1 cellular context compared by ENCODE assay signal in the genomic region with DNA sequence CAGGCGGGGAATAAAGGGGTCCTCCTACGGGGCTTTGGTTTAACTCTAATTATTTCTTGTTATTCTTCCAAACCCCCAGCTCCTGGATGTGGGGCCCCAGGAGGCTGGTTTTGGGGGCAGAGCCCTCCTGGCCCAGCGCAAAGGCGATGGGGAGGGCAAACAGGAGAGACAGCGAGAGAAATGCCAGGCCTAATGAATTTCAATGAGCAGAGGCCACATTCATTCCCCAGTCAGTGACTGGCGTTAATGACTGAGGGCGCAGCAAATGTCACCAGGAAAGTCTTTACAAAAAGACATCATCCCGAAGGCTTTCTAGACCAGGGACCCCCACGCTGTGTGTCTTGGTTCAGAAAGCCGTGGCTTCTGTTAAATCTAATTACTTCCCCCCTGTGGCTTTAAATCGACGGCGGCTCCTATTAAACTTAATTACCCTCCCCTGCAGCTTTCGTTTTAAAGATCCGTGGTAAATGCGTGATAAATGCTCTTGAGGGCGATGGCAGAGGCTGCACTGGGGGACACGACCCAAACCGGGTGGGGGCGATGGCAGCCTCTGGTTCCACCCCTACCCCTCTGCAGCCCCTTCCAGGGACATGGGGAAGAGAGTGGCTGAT.
TF ChIP-seq lines count a peak whose summit lies in the region.

No MANE protein-coding gene starts in this region.

TF ChIP-seq in HEK293, 187 proteins besides CTCF, POLR2A, EP300 and RAD21 (continued from another document):
- TF ChIP-seq, protein P1, sequence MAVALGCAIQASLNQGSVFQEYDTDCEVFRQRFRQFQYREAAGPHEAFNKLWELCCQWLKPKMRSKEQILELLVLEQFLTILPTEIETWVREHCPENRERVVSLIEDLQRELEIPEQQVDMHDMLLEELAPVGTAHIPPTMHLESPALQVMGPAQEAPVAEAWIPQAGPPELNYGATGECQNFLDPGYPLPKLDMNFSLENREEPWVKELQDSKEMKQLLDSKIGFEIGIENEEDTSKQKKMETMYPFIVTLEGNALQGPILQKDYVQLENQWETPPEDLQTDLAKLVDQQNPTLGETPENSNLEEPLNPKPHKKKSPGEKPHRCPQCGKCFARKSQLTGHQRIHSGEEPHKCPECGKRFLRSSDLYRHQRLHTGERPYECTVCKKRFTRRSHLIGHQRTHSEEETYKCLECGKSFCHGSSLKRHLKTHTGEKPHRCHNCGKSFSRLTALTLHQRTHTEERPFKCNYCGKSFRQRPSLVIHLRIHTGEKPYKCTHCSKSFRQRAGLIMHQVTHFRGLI (tag by site-specific recombination; IDR thresholded peaks at IDR 0.05): no peak
- no peak for TF ChIP-seq ZNF501 (tag by site-specific recombination; IDR thresholded peaks at IDR 0.05)
- TF ChIP-seq PATZ1 (tag by site-specific recombination; IDR thresholded peaks at IDR 0.05): no peak
- TF ChIP-seq, protein P2, sequence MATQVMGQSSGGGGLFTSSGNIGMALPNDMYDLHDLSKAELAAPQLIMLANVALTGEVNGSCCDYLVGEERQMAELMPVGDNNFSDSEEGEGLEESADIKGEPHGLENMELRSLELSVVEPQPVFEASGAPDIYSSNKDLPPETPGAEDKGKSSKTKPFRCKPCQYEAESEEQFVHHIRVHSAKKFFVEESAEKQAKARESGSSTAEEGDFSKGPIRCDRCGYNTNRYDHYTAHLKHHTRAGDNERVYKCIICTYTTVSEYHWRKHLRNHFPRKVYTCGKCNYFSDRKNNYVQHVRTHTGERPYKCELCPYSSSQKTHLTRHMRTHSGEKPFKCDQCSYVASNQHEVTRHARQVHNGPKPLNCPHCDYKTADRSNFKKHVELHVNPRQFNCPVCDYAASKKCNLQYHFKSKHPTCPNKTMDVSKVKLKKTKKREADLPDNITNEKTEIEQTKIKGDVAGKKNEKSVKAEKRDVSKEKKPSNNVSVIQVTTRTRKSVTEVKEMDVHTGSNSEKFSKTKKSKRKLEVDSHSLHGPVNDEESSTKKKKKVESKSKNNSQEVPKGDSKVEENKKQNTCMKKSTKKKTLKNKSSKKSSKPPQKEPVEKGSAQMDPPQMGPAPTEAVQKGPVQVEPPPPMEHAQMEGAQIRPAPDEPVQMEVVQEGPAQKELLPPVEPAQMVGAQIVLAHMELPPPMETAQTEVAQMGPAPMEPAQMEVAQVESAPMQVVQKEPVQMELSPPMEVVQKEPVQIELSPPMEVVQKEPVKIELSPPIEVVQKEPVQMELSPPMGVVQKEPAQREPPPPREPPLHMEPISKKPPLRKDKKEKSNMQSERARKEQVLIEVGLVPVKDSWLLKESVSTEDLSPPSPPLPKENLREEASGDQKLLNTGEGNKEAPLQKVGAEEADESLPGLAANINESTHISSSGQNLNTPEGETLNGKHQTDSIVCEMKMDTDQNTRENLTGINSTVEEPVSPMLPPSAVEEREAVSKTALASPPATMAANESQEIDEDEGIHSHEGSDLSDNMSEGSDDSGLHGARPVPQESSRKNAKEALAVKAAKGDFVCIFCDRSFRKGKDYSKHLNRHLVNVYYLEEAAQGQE (tag by site-specific recombination; IDR thresholded peaks at IDR 0.05): no peak
- peak; percentile 47; the same call in 1 of the 2 replicates for TF ChIP-seq HIC1 (tag by site-specific recombination; IDR thresholded peaks at IDR 0.05)
- TF ChIP-seq, protein P3, sequence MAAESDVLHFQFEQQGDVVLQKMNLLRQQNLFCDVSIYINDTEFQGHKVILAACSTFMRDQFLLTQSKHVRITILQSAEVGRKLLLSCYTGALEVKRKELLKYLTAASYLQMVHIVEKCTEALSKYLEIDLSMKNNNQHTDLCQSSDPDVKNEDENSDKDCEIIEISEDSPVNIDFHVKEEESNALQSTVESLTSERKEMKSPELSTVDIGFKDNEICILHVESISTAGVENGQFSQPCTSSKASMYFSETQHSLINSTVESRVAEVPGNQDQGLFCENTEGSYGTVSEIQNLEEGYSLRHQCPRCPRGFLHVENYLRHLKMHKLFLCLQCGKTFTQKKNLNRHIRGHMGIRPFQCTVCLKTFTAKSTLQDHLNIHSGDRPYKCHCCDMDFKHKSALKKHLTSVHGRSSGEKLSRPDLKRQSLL (tag by site-specific recombination; IDR thresholded peaks at IDR 0.05): no peak
- TF ChIP-seq ZNF423 (tag by site-specific recombination; IDR thresholded peaks at IDR 0.05): 0 out of 2 replicates have a peak, but pooled peaks have one; percentile 16
- TF ChIP-seq ZNF175 (tag by site-specific recombination; IDR thresholded peaks at IDR 0.05): no peak
- TF ChIP-seq EGR2 (tag by site-specific recombination; IDR thresholded peaks at IDR 0.05; ENCODE audit: low read depth): 0 out of 2 replicates have a peak, but pooled peaks have one; percentile 5
- no peak for TF ChIP-seq ZSCAN4 (tag by site-specific recombination; IDR thresholded peaks at IDR 0.05)
- TF ChIP-seq BCL11A (tag by site-specific recombination; IDR thresholded peaks at IDR 0.05; ENCODE audit: low read depth): no peak
- 0 out of 2 replicates have a peak, but pooled peaks have one; percentile 20 for TF ChIP-seq ZBTB8A (tag by site-specific recombination; IDR thresholded peaks at IDR 0.05)
- no peak for TF ChIP-seq ZNF585B (tag by site-specific recombination; IDR thresholded peaks at IDR 0.05)
- peak; percentile 24; the same call in 1 of the 2 replicates for TF ChIP-seq ZNF341 (tag by site-specific recombination; IDR thresholded peaks at IDR 0.05; ENCODE audit: low read depth)
- TF ChIP-seq ZNF843 (tag by site-specific recombination; IDR thresholded peaks at IDR 0.05): peak; percentile 32; the same call in 1 of the 2 replicates
- TF ChIP-seq FEZF1 (tag by site-specific recombination; IDR thresholded peaks at IDR 0.05): 0 out of 2 replicates have a peak, but pooled peaks have one; percentile 41
